In genomic region chr16:49956915-49957314, GRCh38 we compare ENCODE assay signal across 18 cellular contexts.
DNase-seq lines count a peak whose midpoint lies in the region; ATAC-seq and TF ChIP-seq lines count a peak whose summit lies in the region.
"Had no signal": no experiment of that assay in that cellular context is flagged by ENCODE, and none has a peak within 500 bp of the region (broad histone marks: within the 10 kb centered on the region; RNA-seq: fewer than 3 reads in every experiment).

No MANE protein-coding gene starts in this region.

- H3K36me3 ChIP-seq in right atrium auricular region (no peaks in the 10 kb centered on the region), BLaER1 (no peaks in the 10 kb centered on the region), HEK293 (ENCODE audit: control insufficient read depth in 2 of 2, insufficient read depth in 1 of 2, low read length in 2 of 2) (no peaks in the 10 kb centered on the region)

- H3K27me3 ChIP-seq in right atrium auricular region (no peaks in the 10 kb centered on the region), BLaER1 (no peaks in the 10 kb centered on the region)

- intact Hi-C loops in Right ventricle myocardium inferior (cut with DNase I) (no loop called here), posterior vena cava (cut with DNase I) (no loop called here)

- H3K4me1 ChIP-seq in right atrium auricular region = no peaks in the 10 kb centered on the region
- H3K4me1 ChIP-seq in BLaER1 = peaks cover 45% of the 10 kb centered on the region
- peaks cover 3% of the 10 kb centered on the region; the same call in 1 of the 2 replicates for H3K4me1 ChIP-seq in HEK293 (ENCODE audit: control insufficient read depth, insufficient read depth, low read length)
- H3K4me1 ChIP-seq: Caco-2 had no signal

- H3K27ac ChIP-seq in right atrium auricular region = no peak overlapping the region
- H3K27ac ChIP-seq in BLaER1 = peak overlapping the region; percentile 5; the same call in 1 of the 2 replicates
- no peak overlapping the region for H3K27ac ChIP-seq in HEK293 (ENCODE audit: extremely low read depth, low read depth, low read length)
- H3K27ac ChIP-seq: 22Rv1, A549, C4-2B had no signal

- no peak overlapping the region for H3K27ac Mint-ChIP-seq in chondrocyte (ENCODE audit: unreplicated experiment)
- H3K27ac Mint-ChIP-seq: B cell; CD4-positive, alpha-beta T cell; CD8-positive, alpha-beta T cell had no signal

- H3K4me3 Mint-ChIP-seq in chondrocyte (ENCODE audit: unreplicated experiment) = no peak overlapping the region
- H3K4me3 Mint-ChIP-seq: B cell; CD4-positive, alpha-beta T cell; CD8-positive, alpha-beta T cell had no signal

- POLR2A ChIA-PET in HEK293 (lab: Yijun Ruan, JAX) = no interaction called here

- no peak for ATAC-seq in Right ventricle myocardium inferior
- ATAC-seq: A549; CD8-positive, alpha-beta T cell had no signal

- peak overlapping the region; percentile 72; the same call in 1 of the 2 replicates for H3K4me2 ChIP-seq in BLaER1
- H3K4me2 ChIP-seq: A549 had no signal

- peak; percentile 34 for DNase-seq in right atrium auricular region (ENCODE audit: low spot score)
- no peak for DNase-seq in Right ventricle myocardium inferior (ENCODE audit: missing footprints)
- DNase-seq in posterior vena cava (ENCODE audit: low spot score) = peak; percentile 47
- DNase-seq in chondrocyte (ENCODE audit: low spot score) = no peak
- DNase-seq in NCI-H774 (lab: John Stamatoyannopoulos, UW) = no peak
- DNase-seq: AML-193; Caco-2; Calu3; CD4-positive, alpha-beta T cell; CD8-positive, alpha-beta T cell; DMS79 treated with DMSO at 0.1 percent for 48 hours; GF-D8 had no signal

- H3K9me3 Mint-ChIP-seq in chondrocyte (ENCODE audit: low read depth) = no peaks in the 10 kb centered on the region
- H3K9me3 Mint-ChIP-seq: CD4-positive, alpha-beta T cell; CD8-positive, alpha-beta T cell had no signal

- H3K4me3 ChIP-seq in right atrium auricular region (no peak overlapping the region), BLaER1 (no peak overlapping the region), HEK293 (ENCODE audit: low read depth, low read length) (no peak overlapping the region)
- H3K4me3 ChIP-seq: A549 had no signal

- no peaks in the 10 kb centered on the region for H4K20me1 ChIP-seq in BLaER1

- no peaks in the 10 kb centered on the region for H3K36me3 Mint-ChIP-seq in chondrocyte (ENCODE audit: low read depth)
- H3K36me3 Mint-ChIP-seq: CD8-positive, alpha-beta T cell had no signal

- no peak for TF ChIP-seq CTCF in right atrium auricular region (IDR thresholded peaks at IDR 0.05)
- no peak for TF ChIP-seq CTCF in HEK293 (tag by site-specific recombination; IDR thresholded peaks at IDR 0.05)
- TF ChIP-seq CTCF in chondrocyte (IDR thresholded peaks at IDR 0.05) = no peak

- H3K27me3 Mint-ChIP-seq in chondrocyte (ENCODE audit: low read depth) = peaks cover 3% of the 10 kb centered on the region

- H3K4me1 Mint-ChIP-seq in chondrocyte (ENCODE audit: low read depth) = peaks cover 9% of the 10 kb centered on the region
- H3K4me1 Mint-ChIP-seq: B cell had no signal

- H3K9me3 ChIP-seq in right atrium auricular region (no peaks in the 10 kb centered on the region), BLaER1 (no peaks in the 10 kb centered on the region), HEK293 (ENCODE audit: control insufficient read depth, insufficient read depth, low read depth, low read length) (no peaks in the 10 kb centered on the region)
- H3K9me3 ChIP-seq: A549, Caco-2 had no signal

- H3K9ac ChIP-seq in BLaER1 = no peak overlapping the region

- CTCF ChIA-PET in HEK293 (lab: Yijun Ruan, JAX) = interaction anchor here (0.6 to 3.0 kb wide), 12 partner anchors 10 to 549 kb away, joined by 3 to 14 read pairs (median 7); no protein-coding TSS in a partner anchor

TF ChIP-seq in HEK293, 187 proteins besides CTCF, POLR2A, EP300 and RAD21:
- 0 out of 2 replicates have a peak, but pooled peaks have one; percentile 37 for TF ChIP-seq SCRT2 (tag by site-specific recombination; IDR thresholded peaks at IDR 0.05)
- no peak for TF ChIP-seq ZNF549 (tag by site-specific recombination; IDR thresholded peaks at IDR 0.05)

Comparison
In these comparisons a context has a peak if more than half of its experiments do, and no peak if none do; other contexts are left out.
1. DNase-seq: peak in right atrium auricular region (single experiment) and posterior vena cava (single experiment); none in Right ventricle myocardium inferior (single experiment), chondrocyte (single experiment) and NCI-H774 (single experiment).